9 cellular contexts compared by ENCODE assay signal in the genomic region with DNA sequence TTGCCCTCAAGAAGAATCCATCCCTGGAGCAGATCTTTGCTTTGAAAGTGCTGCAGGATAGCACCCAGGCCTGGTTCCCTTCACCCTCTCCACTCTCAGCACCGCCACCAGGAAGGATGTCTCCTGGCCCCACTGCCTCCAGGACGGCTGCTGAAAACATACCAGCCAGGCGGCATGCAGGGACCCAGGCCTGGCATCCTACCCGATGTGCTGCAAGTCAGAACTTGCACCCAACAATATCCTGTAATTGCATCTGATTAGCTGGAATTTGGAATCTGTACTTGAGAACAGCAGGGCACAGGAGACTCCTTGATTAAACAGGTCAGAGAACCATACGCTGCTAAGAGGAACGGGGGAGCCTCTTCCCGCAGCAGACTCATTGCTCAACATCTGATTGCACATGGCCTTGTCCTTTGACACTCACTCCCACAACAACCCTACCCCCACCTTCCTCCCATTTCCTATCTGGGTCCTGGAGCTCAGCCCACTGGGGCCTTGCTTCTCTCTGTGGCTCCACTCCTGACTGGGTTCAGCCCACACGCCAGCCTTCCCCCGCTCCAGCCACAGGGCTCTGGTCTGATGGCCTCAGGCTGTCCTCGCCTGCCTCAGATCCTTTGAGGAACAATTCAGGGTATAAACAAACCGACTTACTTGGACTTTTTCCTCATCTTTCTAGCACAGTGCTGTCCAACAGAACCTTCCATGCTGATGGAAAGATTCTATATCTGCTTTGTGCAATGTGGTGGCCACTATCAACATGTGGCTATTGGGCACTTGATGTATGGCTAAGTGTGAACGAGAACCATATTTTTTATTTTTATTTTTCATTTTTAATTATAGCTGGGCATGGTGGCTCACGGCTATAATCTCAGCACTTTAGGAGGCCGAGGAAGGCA.
DNase-seq lines count a peak whose midpoint lies in the region; ATAC-seq and TF ChIP-seq lines count a peak whose summit lies in the region.
"Had no signal": no experiment of that assay in that cellular context is flagged by ENCODE, and none has a peak within 500 bp of the region (broad histone marks: within the 10 kb centered on the region; RNA-seq: fewer than 3 reads in every experiment).

No MANE protein-coding gene starts in this region.

- TF ChIP-seq CTCF in HFFc6 (IDR thresholded peaks at IDR 0.05) (no peak), gastrocnemius medialis (IDR thresholded peaks at IDR 0.05 in 4 of 5, conservative IDR thresholded peaks at IDR 0.05 in 1 of 5) (no peak)

- in situ Hi-C loops in gastrocnemius medialis (cut with MboI; ENCODE audit: low sequenced_read_pairs in 4 of 4): no loop called here

- H3K9me3 Mint-ChIP-seq in HFFc6: no peaks in the 10 kb centered on the region
- H3K9me3 Mint-ChIP-seq in naive thymus-derived CD8-positive, alpha-beta T cell: no peaks in the 10 kb centered on the region

- H3K4me3 Mint-ChIP-seq in HFFc6: no peak overlapping the region
- H3K4me3 Mint-ChIP-seq in naive thymus-derived CD8-positive, alpha-beta T cell: no peak overlapping the region

- no peaks in the 10 kb centered on the region for H3K4me1 ChIP-seq in gastrocnemius medialis
- H3K4me1 ChIP-seq: parathyroid adenoma had no signal

- H3K27ac ChIP-seq in gastrocnemius medialis: peak overlapping the region in 2 of 4 donors; percentile 4 to 9
- H3K27ac ChIP-seq: parathyroid adenoma had no signal

- no peaks in the 10 kb centered on the region for H3K9me3 ChIP-seq in gastrocnemius medialis

- H3K27me3 ChIP-seq in gastrocnemius medialis: no peaks in the 10 kb centered on the region

- peak overlapping the region; percentile 23; the same call in 1 of the 2 replicates for H3K27ac Mint-ChIP-seq in HFFc6
- H3K27ac Mint-ChIP-seq in naive thymus-derived CD8-positive, alpha-beta T cell: peak overlapping the region in 2 of 10 donors; percentile 13 to 59

- no peaks in the 10 kb centered on the region for H3K36me3 ChIP-seq in gastrocnemius medialis

- POLR2A ChIA-PET in naive thymus-derived CD8-positive, alpha-beta T cell (lab: Charles Lee): no interaction called here

- DNase-seq in HFFc6: peak; percentile 48
- peak; percentile 83 for DNase-seq in left cardiac atrium
- DNase-seq in gastrocnemius medialis: peak; percentile 47 to 69
- DNase-seq in naive thymus-derived CD8-positive, alpha-beta T cell: no peak
- DNase-seq in activated CD4-positive, alpha-beta T cell treated with anti-CD3 and anti-CD28 coated beads, Interleukin-2, amount 50 U/mL, for 1 hour: no peak
- no peak for DNase-seq in activated gamma-delta T cell treated with Interleukin-2 at 50 U/mL for 16 hours

- no peaks in the 10 kb centered on the region for H3K36me3 Mint-ChIP-seq in HFFc6 (ENCODE audit: low read depth)
- H3K36me3 Mint-ChIP-seq in naive thymus-derived CD8-positive, alpha-beta T cell: no peaks in the 10 kb centered on the region

- H3K4me3 ChIP-seq in gastrocnemius medialis: no peak overlapping the region

- ATAC-seq in SK-N-SH treated with all-trans-retinoic acid at 6 μM for 48 hours (peak; percentile 33; the same call in 2 of the 3 replicates), left cardiac atrium (peak; percentile 93 to 94), gastrocnemius medialis (peak; percentile 63 to 86), HG02973 (IDR thresholded peaks at IDR 0.05; ENCODE audit: unreplicated experiment) (no peak)
- no peak for ATAC-seq in naive thymus-derived CD8-positive, alpha-beta T cell

- peaks cover 22% of the 10 kb centered on the region for H3K4me1 Mint-ChIP-seq in HFFc6 (ENCODE audit: low read depth)
- peaks cover 0 to 3% (median 1%) of the 10 kb centered on the region in 4 donors for H3K4me1 Mint-ChIP-seq in naive thymus-derived CD8-positive, alpha-beta T cell

- intact Hi-C loops in left cardiac atrium (cut with DNase I): no loop called here
- intact Hi-C loops in gastrocnemius medialis (cut with DNase I; ENCODE audit: low total_unique reads): no loop called here

- no peak for TF ChIP-seq POLR2A in gastrocnemius medialis (IDR thresholded peaks at IDR 0.05)

- no peaks in the 10 kb centered on the region; the same call in none of the 2 replicates for H3K27me3 Mint-ChIP-seq in HFFc6 (ENCODE audit: insufficient read depth)
- H3K27me3 Mint-ChIP-seq in naive thymus-derived CD8-positive, alpha-beta T cell: peaks cover 0 to 1% (median 0%) of the 10 kb centered on the region in 5 donors

TF ChIP-seq in SK-N-SH treated with all-trans-retinoic acid at 6 μM for 48 hours, 23 proteins besides CTCF, POLR2A, EP300 and RAD21:
- TF ChIP-seq ZNF565 (CRISPR knock-in tag; conservative IDR thresholded peaks at IDR 0.05; ENCODE audit: low read depth) (no peak), OSR1 (CRISPR knock-in tag; IDR thresholded peaks at IDR 0.05) (no peak), PPARA (CRISPR knock-in tag; IDR thresholded peaks at IDR 0.05; ENCODE audit: borderline replicate concordance) (no peak), SNAI2 (CRISPR knock-in tag; IDR thresholded peaks at IDR 0.05) (no peak), ZFP30 (CRISPR knock-in tag; IDR thresholded peaks at IDR 0.05) (no peak), ZFP3 (CRISPR knock-in tag; IDR thresholded peaks at IDR 0.05) (no peak), RARB (CRISPR knock-in tag; IDR thresholded peaks at IDR 0.05) (no peak), CSDC2 (CRISPR knock-in tag; IDR thresholded peaks at IDR 0.05) (no peak)
- TF ChIP-seq, protein P1, sequence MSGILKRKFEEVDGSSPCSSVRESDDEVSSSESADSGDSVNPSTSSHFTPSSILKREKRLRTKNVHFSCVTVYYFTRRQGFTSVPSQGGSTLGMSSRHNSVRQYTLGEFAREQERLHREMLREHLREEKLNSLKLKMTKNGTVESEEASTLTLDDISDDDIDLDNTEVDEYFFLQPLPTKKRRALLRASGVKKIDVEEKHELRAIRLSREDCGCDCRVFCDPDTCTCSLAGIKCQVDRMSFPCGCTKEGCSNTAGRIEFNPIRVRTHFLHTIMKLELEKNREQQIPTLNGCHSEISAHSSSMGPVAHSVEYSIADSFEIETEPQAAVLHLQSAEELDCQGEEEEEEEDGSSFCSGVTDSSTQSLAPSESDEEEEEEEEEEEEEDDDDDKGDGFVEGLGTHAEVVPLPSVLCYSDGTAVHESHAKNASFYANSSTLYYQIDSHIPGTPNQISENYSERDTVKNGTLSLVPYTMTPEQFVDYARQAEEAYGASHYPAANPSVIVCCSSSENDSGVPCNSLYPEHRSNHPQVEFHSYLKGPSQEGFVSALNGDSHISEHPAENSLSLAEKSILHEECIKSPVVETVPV (CRISPR knock-in tag; IDR thresholded peaks at IDR 0.05): no peak
TF ChIP-seq in SK-N-SH treated with all-trans-retinoic acid at 6 μM for 48 hours: peak in this region for 0.

Comparison
In these comparisons a context has a peak if more than half of its experiments do, and no peak if none do; other contexts are left out.
1. DNase-seq: peak in HFFc6 (single experiment), left cardiac atrium (single experiment) and gastrocnemius medialis (2 of 2); none in naive thymus-derived CD8-positive, alpha-beta T cell (0 of 10), activated CD4-positive, alpha-beta T cell treated with anti-CD3 and anti-CD28 coated beads, Interleukin-2, amount 50 U/mL, for 1 hour (single experiment) and activated gamma-delta T cell treated with Interleukin-2 at 50 U/mL for 16 hours (single experiment).
2. ATAC-seq: peak in SK-N-SH treated with all-trans-retinoic acid at 6 μM for 48 hours (single experiment), left cardiac atrium (2 of 2) and gastrocnemius medialis (2 of 2); none in naive thymus-derived CD8-positive, alpha-beta T cell (0 of 2) and HG02973 (single experiment).